Comparison of ENCODE assay signal across 19 cellular contexts in the genomic region with DNA sequence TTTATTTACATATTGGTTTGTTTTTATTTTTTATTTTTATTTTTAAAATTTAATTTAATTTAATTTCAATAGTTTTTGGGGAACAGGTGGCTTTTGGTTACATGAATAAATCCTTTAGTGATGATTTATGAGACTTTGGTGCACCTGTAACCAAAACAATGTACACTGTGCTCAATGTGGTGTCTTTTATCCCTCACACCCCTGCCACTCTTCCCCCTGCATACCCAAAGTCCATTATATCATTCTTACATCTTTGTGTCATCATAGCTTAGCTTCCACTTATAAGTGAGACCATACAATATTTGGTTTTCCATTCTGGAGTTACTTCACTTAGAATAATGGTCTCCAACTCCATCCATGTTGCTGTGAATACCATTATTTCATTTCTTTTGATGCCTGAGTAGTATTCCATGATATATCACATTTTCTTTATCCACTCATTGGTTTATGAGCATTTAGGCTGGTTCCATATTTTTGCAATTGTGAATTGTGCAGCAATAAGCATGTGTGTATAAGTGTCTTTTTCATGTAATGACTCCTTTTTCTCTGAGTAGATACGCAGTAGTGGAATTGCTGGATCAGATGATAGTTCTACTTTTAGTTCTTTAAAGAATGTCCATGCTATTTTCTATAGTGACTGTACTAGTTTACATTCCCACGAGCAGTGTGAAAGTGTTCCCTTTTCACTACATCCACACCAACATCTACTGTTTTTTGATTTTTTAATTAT.
"Had no signal": no experiment of that assay in that cellular context is flagged by ENCODE, and none has a peak within 500 bp of the region (broad histone marks: within the 10 kb centered on the region; RNA-seq: fewer than 3 reads in every experiment).

No MANE protein-coding gene starts in this region.

- FAIRE-seq: urothelium cell line had no signal

- H3K27me3 Mint-ChIP-seq: activated B cell treated with CpG ODN at 0.5 μM for 24 hours; activated naive CD8-positive, alpha-beta T cell; natural killer cell treated with Interleukin-12 subunit alpha and Interleukin-12 subunit beta and Interleukin-15 and Interleukin-18, amount 100 ng/mL, for 72 hours had no signal

- H3K4me3 ChIP-seq: cardiac muscle cell, hepatocyte, lung, spleen, tibial artery had no signal

- H2AFZ ChIP-seq: hepatocyte had no signal

- H3K27ac Mint-ChIP-seq: activated B cell treated with CpG ODN at 0.5 μM for 24 hours; activated naive CD8-positive, alpha-beta T cell; natural killer cell treated with Interleukin-12 subunit alpha and Interleukin-12 subunit beta and Interleukin-15 and Interleukin-18, amount 100 ng/mL, for 72 hours; T-cell had no signal

- DNase-seq: activated B cell treated with CpG ODN at 0.5 μM for 24 hours; activated CD4-positive, alpha-beta T cell treated with anti-CD3 and anti-CD28 coated beads for 48 hours; activated CD8-positive, alpha-beta memory T cell treated with anti-CD3 and anti-CD28 coated beads, Interleukin-2, amount 50 U/mL, for 4 hours; activated effector memory CD4-positive, alpha-beta T cell treated with Interleukin-2 at 50 U/mL for 16 hours; activated T-cell treated with anti-CD3 and anti-CD28 coated beads, Interleukin-2, amount 50 U/mL, for 4 hours; foreskin keratinocyte; posterior cingulate gyrus; spleen; substantia nigra; T-cell; T-helper 9 cell; tibial artery had no signal

- H3K27me3 ChIP-seq: cardiac muscle cell, foreskin keratinocyte, hepatocyte, spleen, tibial artery had no signal

- ATAC-seq: activated T-cell treated with anti-CD3 and anti-CD28 coated beads, Interleukin-2, amount 50 U/mL, for 4 hours; foreskin keratinocyte; left lobe of liver had no signal

- H3K36me3 Mint-ChIP-seq: activated naive CD8-positive, alpha-beta T cell; natural killer cell treated with Interleukin-12 subunit alpha and Interleukin-12 subunit beta and Interleukin-15 and Interleukin-18, amount 100 ng/mL, for 72 hours; T-cell had no signal

- H3K79me2 ChIP-seq: hepatocyte had no signal

- H3K4me3 Mint-ChIP-seq: activated B cell treated with CpG ODN at 0.5 μM for 24 hours; activated naive CD8-positive, alpha-beta T cell; activated T-cell treated with anti-CD3 and anti-CD28 coated beads, Interleukin-2, amount 50 U/mL, for 4 hours; natural killer cell treated with Interleukin-12 subunit alpha and Interleukin-12 subunit beta and Interleukin-15 and Interleukin-18, amount 100 ng/mL, for 72 hours; T-cell had no signal

- H3K4me2 ChIP-seq: hepatocyte had no signal

- H3K9me3 ChIP-seq: spleen, tibial artery had no signal

- H3K4me1 ChIP-seq: foreskin keratinocyte, spleen, tibial artery had no signal

- H3K4me1 Mint-ChIP-seq: activated B cell treated with CpG ODN at 0.5 μM for 24 hours, T-cell had no signal

- H3K9me3 Mint-ChIP-seq: activated B cell treated with CpG ODN at 0.5 μM for 24 hours; activated T-cell treated with anti-CD3 and anti-CD28 coated beads, Interleukin-2, amount 50 U/mL, for 4 hours had no signal

- H3K36me3 ChIP-seq: cardiac muscle cell, spleen, tibial artery had no signal

- H3K27ac ChIP-seq: cardiac muscle cell, foreskin keratinocyte, hepatocyte, spleen, tibial artery had no signal
